5 cellular contexts compared by ENCODE assay signal in the genomic region with DNA sequence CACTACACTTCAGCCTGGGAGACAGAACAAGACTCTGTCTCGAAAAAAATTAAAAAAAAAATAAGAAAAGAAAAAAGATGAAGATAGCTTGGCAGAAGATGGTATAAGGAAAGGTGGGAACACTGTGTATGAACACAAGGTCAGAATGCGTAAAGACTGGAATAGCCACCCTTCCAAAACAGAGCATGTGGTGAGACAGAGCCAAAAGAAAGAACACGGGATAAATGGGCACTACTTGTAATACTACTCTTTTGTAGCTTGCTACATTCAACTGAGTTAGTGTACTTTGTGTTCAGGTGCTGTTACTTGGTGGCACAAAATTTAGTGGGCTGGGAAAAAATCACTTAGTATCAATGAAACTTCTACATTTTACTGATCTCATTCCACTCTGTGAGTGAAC.
"Had no signal": no experiment of that assay in that cellular context is flagged by ENCODE, and none has a peak within 500 bp of the region (broad histone marks: within the 10 kb centered on the region; RNA-seq: fewer than 3 reads in every experiment).

No MANE protein-coding gene starts in this region.

- H3K27ac Mint-ChIP-seq: IgD-negative memory B cell had no signal

- H3K27ac ChIP-seq: HL-60 had no signal

- DNase-seq: IMR-90 had no signal

- H3K27me3 Mint-ChIP-seq: IgD-negative memory B cell had no signal

- ATAC-seq: HepG2, K562 had no signal

- H3K36me3 Mint-ChIP-seq: IgD-negative memory B cell had no signal

- H3K4me3 ChIP-seq: K562 had no signal

- H3K4me1 Mint-ChIP-seq: IgD-negative memory B cell had no signal

- H3K4me3 Mint-ChIP-seq: IgD-negative memory B cell had no signal
